ENCODE assay signal across 29 cellular contexts in the genomic region with DNA sequence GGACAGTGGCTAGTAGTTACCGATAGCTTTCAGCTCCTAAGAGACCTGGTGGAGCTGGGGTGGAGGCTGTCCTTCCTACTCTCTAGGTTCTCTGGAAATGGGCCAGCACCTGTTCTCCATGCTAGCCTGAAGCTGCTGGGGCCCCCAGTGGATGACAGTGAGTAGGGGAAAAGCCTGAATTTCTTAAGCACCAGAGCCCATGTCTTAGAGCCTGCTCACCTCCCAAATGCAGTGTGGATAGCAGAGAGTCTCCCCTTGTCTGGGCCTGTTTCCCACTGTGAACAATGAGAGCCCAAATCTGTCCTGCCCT.
"Had no signal": no experiment of that assay in that cellular context is flagged by ENCODE, and none has a peak within 500 bp of the region (broad histone marks: within the 10 kb centered on the region; RNA-seq: fewer than 3 reads in every experiment).

No MANE protein-coding gene starts in this region.

- H3K4me3 Mint-ChIP-seq: activated CD8-positive, alpha-beta T cell treated with anti-CD3 and anti-CD28 coated beads, Interleukin-2, amount 10 ng/mL, durations not matched to agents 7 days and 5 days; activated naive CD4-positive, alpha-beta T cell treated with anti-CD3 and anti-CD28 coated beads, Interleukin-2, amount 50 U/mL, for 24 hours; activated T-cell treated with anti-CD3 and anti-CD28 coated beads, Interleukin-2, amount 50 U/mL, for 24 hours; activated T-helper 1 cell treated with anti-CD3 and anti-CD28 coated beads, Interleukin-12 subunit alpha, Interleukin-12 subunit beta, Interleukin-2, Interleukin-4 antibody, amounts not matched to agents 30 ng/mL and 10 ng/mL and 1 ng/mL, durations not matched to agents 14 hours and 24 hours and 36 hours; brain; T-helper 17 cell; WTC11 had no signal

- H3K9me3 Mint-ChIP-seq: activated naive CD4-positive, alpha-beta T cell treated with anti-CD3 and anti-CD28 coated beads, Interleukin-2, amount 50 U/mL, for 24 hours; activated T-cell treated with anti-CD3 and anti-CD28 coated beads, Interleukin-2, amount 50 U/mL, for 24 hours; activated T-helper 1 cell treated with anti-CD3 and anti-CD28 coated beads, Interleukin-12 subunit alpha, Interleukin-12 subunit beta, Interleukin-2, Interleukin-4 antibody, amounts not matched to agents 30 ng/mL and 10 ng/mL and 1 ng/mL, durations not matched to agents 14 hours and 24 hours and 36 hours; WTC11 had no signal

- ATAC-seq: activated CD8-positive, alpha-beta T cell treated with anti-CD3 and anti-CD28 coated beads, Interleukin-2, amount 10 ng/mL, durations not matched to agents 7 days and 5 days; K562; Panc1; T-helper 17 cell; WTC11 had no signal

- DNase-seq: activated CD4-positive, alpha-beta T cell treated with anti-CD3 and anti-CD28 coated beads for 48 hours; activated CD4-positive, alpha-beta T cell treated with anti-CD3 and anti-CD28 coated beads, Interleukin-2, amount 50 U/mL, for 4 hours; activated CD4-positive, CD25-positive, alpha-beta regulatory T cell treated with anti-CD3 and anti-CD28 coated beads, Interleukin-2, amount 50 U/mL, for 72 hours; activated CD8-positive, alpha-beta T cell treated with anti-CD3 and anti-CD28 coated beads, Interleukin-2, amount 10 ng/mL, durations not matched to agents 7 days and 5 days; activated effector memory CD4-positive, alpha-beta T cell treated with Interleukin-2 at 50 U/mL for 16 hours; activated naive CD4-positive, alpha-beta T cell; activated T-cell treated with anti-CD3 and anti-CD28 coated beads, Interleukin-2, amount 50 U/mL, for 24 hours; amniotic stem cell; Karpas-422; MM.1S; NCI-H1105; NCI-H1436; NCI-H1694 treated with DMSO at 0.1 percent for 48 hours; NCI-H2081 treated with DMSO at 0.1 percent for 48 hours; NCI-H2171 treated with DMSO at 0.1 percent for 48 hours; NCI-H226; NCI-H526; NCI-H774; NK-92 treated with Interleukin-12 subunit alpha and Interleukin-12 subunit beta, amount 100 ng/mL, for 24 hours; OCI-M1; SHP77 treated with DMSO at 0.1 percent for 48 hours; T-helper 17 cell; T-helper 9 cell had no signal

- H3K4me1 Mint-ChIP-seq: activated naive CD4-positive, alpha-beta T cell treated with anti-CD3 and anti-CD28 coated beads, Interleukin-2, amount 50 U/mL, for 24 hours; T-helper 17 cell; WTC11 had no signal

- H3K4me3 ChIP-seq: K562 had no signal

- H3K27me3 Mint-ChIP-seq: activated naive CD4-positive, alpha-beta T cell treated with anti-CD3 and anti-CD28 coated beads, Interleukin-2, amount 50 U/mL, for 24 hours; activated T-cell treated with anti-CD3 and anti-CD28 coated beads, Interleukin-2, amount 50 U/mL, for 24 hours had no signal

- H3K27ac Mint-ChIP-seq: activated CD8-positive, alpha-beta T cell treated with anti-CD3 and anti-CD28 coated beads, Interleukin-2, amount 10 ng/mL, durations not matched to agents 7 days and 5 days; activated naive CD4-positive, alpha-beta T cell treated with anti-CD3 and anti-CD28 coated beads, Interleukin-2, amount 50 U/mL, for 24 hours; activated T-cell treated with anti-CD3 and anti-CD28 coated beads, Interleukin-2, amount 50 U/mL, for 24 hours; activated T-helper 1 cell treated with anti-CD3 and anti-CD28 coated beads, Interleukin-12 subunit alpha, Interleukin-12 subunit beta, Interleukin-2, Interleukin-4 antibody, amounts not matched to agents 30 ng/mL and 10 ng/mL and 1 ng/mL, durations not matched to agents 14 hours and 24 hours and 36 hours; T-helper 17 cell; WTC11 had no signal

- H3K36me3 Mint-ChIP-seq: activated naive CD4-positive, alpha-beta T cell treated with anti-CD3 and anti-CD28 coated beads, Interleukin-2, amount 50 U/mL, for 24 hours had no signal
